1 cellular context compared by ENCODE assay signal in genomic region chr10:87585565-87586514, GRCh38.
TF ChIP-seq lines count a peak whose summit lies in the region.

No MANE protein-coding gene starts in this region.

TF ChIP-seq in HEK293, 187 proteins besides CTCF, POLR2A, EP300 and RAD21 (continued from another document and continues in another):
- TF ChIP-seq, protein P1, sequence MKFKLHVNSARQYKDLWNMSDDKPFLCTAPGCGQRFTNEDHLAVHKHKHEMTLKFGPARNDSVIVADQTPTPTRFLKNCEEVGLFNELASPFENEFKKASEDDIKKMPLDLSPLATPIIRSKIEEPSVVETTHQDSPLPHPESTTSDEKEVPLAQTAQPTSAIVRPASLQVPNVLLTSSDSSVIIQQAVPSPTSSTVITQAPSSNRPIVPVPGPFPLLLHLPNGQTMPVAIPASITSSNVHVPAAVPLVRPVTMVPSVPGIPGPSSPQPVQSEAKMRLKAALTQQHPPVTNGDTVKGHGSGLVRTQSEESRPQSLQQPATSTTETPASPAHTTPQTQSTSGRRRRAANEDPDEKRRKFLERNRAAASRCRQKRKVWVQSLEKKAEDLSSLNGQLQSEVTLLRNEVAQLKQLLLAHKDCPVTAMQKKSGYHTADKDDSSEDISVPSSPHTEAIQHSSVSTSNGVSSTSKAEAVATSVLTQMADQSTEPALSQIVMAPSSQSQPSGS (tag by site-specific recombination; IDR thresholded peaks at IDR 0.05; ENCODE audit: low read depth): peak; percentile 30; the same call in 1 of the 2 replicates
- TF ChIP-seq ZNF133 (tag by site-specific recombination; IDR thresholded peaks at IDR 0.05) (no peak; the same call in 1 of the 2 replicates), ZBTB10 (tag by site-specific recombination; IDR thresholded peaks at IDR 0.05) (no peak), ZNF366 (tag by site-specific recombination; conservative IDR thresholded peaks at IDR 0.05) (peak; percentile 62), ZNF561 (tag by site-specific recombination; IDR thresholded peaks at IDR 0.05; ENCODE audit: borderline replicate concordance) (peak; percentile 99), ZNF777 (tag by site-specific recombination; IDR thresholded peaks at IDR 0.05; ENCODE audit: borderline replicate concordance) (no peak), ZNF621 (tag by site-specific recombination; IDR thresholded peaks at IDR 0.05) (peak; percentile 90; the same call in 1 of the 2 replicates), OVOL3 (tag by site-specific recombination; IDR thresholded peaks at IDR 0.05) (no peak), GLI4 (tag by site-specific recombination; IDR thresholded peaks at IDR 0.05) (no peak), ZNF544 (tag by site-specific recombination; IDR thresholded peaks at IDR 0.05) (peak; percentile 99), ZNF658 (tag by site-specific recombination; IDR thresholded peaks at IDR 0.05) (no peak), ZNF571 (tag by site-specific recombination; IDR thresholded peaks at IDR 0.05) (peak; percentile 99), ZNF791 (tag by site-specific recombination; IDR thresholded peaks at IDR 0.05) (no peak), ZNF266 (tag by site-specific recombination; IDR thresholded peaks at IDR 0.05; ENCODE audit: low read depth) (no peak), ZNF138 (tag by site-specific recombination; IDR thresholded peaks at IDR 0.05; ENCODE audit: borderline replicate concordance) (no peak), KLF9 (tag by site-specific recombination; IDR thresholded peaks at IDR 0.05; ENCODE audit: low read depth) (no peak), ZNF529 (tag by site-specific recombination; IDR thresholded peaks at IDR 0.05; ENCODE audit: insufficient replicate concordance) (peak; percentile 89), PRDM1 (tag by site-specific recombination; IDR thresholded peaks at IDR 0.05) (peak; percentile 91), PRDM2 (tag by site-specific recombination; IDR thresholded peaks at IDR 0.05; ENCODE audit: borderline replicate concordance) (no peak), ZNF140 (tag by site-specific recombination; IDR thresholded peaks at IDR 0.05) (no peak), ZNF214 (tag by site-specific recombination; IDR thresholded peaks at IDR 0.05; ENCODE audit: borderline replicate concordance) (peak; percentile 96; the same call in 1 of the 2 replicates), ZNF112 (tag by site-specific recombination; IDR thresholded peaks at IDR 0.05) (peak; percentile 98), YY1 (tag by site-specific recombination; IDR thresholded peaks at IDR 0.05) (no peak), ZNF639 (tag by site-specific recombination; IDR thresholded peaks at IDR 0.05) (peak; percentile 56; the same call in 1 of the 2 replicates), ZNF404 (tag by site-specific recombination; IDR thresholded peaks at IDR 0.05) (no peak), ZNF585B (tag by site-specific recombination; IDR thresholded peaks at IDR 0.05) (no peak), ZNF155 (tag by site-specific recombination; IDR thresholded peaks at IDR 0.05) (no peak), HOXC10 (CRISPR knock-in tag; IDR thresholded peaks at IDR 0.05) (no peak), EGR2 (tag by site-specific recombination; IDR thresholded peaks at IDR 0.05; ENCODE audit: low read depth) (no peak), ZNF423 (tag by site-specific recombination; IDR thresholded peaks at IDR 0.05) (no peak), ZNF10 (tag by site-specific recombination; IDR thresholded peaks at IDR 0.05) (peak; percentile 81; the same call in 1 of the 2 replicates), ZNF341 (tag by site-specific recombination; IDR thresholded peaks at IDR 0.05; ENCODE audit: low read depth) (no peak), ZNF302 (tag by site-specific recombination; IDR thresholded peaks at IDR 0.05; ENCODE audit: low read depth) (no peak), ZNF274 (IDR thresholded peaks at IDR 0.05; ENCODE audit: low read length) (no peak), ZNF274 (tag by site-specific recombination; IDR thresholded peaks at IDR 0.05; ENCODE audit: borderline replicate concordance) (no peak)
- TF ChIP-seq, protein P2, sequence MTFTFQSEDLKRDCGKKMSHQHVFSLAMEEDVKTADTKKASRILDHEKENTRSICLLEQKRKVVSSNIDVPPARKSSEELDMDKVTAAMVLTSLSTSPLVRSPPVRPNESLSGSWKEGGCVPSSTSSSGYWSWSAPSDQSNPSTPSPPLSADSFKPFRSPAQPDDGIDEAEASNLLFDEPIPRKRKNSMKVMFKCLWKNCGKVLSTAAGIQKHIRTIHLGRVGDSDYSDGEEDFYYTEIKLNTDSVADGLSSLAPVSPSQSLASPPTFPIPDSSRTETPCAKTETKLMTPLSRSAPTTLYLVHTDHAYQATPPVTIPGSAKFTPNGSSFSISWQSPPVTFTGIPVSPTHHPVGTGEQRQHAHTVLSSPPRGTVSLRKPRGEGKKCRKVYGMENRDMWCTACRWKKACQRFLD (tag by site-specific recombination; IDR thresholded peaks at IDR 0.05): no peak
- TF ChIP-seq, protein P3, sequence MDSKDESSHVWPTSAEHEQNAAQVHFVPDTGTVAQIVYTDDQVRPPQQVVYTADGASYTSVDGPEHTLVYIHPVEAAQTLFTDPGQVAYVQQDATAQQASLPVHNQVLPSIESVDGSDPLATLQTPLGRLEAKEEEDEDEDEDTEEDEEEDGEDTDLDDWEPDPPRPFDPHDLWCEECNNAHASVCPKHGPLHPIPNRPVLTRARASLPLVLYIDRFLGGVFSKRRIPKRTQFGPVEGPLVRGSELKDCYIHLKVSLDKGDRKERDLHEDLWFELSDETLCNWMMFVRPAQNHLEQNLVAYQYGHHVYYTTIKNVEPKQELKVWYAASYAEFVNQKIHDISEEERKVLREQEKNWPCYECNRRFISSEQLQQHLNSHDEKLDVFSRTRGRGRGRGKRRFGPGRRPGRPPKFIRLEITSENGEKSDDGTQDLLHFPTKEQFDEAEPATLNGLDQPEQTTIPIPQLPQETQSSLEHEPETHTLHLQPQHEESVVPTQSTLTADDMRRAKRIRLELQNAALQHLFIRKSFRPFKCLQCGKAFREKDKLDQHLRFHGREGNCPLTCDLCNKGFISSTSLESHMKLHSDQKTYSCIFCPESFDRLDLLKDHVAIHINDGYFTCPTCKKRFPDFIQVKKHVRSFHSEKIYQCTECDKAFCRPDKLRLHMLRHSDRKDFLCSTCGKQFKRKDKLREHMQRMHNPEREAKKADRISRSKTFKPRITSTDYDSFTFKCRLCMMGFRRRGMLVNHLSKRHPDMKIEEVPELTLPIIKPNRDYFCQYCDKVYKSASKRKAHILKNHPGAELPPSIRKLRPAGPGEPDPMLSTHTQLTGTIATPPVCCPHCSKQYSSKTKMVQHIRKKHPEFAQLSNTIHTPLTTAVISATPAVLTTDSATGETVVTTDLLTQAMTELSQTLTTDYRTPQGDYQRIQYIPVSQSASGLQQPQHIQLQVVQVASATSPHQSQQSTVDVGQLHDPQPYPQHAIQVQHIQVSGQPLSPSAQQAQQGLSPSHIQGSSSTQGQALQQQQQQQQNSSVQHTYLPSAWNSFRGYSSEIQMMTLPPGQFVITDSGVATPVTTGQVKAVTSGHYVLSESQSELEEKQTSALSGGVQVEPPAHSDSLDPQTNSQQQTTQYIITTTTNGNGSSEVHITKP (tag by site-specific recombination; IDR thresholded peaks at IDR 0.05): no peak; the same call in 1 of the 2 replicates
- TF ChIP-seq, protein P4, sequence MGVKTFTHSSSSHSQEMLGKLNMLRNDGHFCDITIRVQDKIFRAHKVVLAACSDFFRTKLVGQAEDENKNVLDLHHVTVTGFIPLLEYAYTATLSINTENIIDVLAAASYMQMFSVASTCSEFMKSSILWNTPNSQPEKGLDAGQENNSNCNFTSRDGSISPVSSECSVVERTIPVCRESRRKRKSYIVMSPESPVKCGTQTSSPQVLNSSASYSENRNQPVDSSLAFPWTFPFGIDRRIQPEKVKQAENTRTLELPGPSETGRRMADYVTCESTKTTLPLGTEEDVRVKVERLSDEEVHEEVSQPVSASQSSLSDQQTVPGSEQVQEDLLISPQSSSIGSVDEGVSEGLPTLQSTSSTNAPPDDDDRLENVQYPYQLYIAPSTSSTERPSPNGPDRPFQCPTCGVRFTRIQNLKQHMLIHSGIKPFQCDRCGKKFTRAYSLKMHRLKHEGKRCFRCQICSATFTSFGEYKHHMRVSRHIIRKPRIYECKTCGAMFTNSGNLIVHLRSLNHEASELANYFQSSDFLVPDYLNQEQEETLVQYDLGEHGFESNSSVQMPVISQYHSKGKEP (tag by site-specific recombination; IDR thresholded peaks at IDR 0.05): peak; percentile 98
- TF ChIP-seq, protein P5, sequence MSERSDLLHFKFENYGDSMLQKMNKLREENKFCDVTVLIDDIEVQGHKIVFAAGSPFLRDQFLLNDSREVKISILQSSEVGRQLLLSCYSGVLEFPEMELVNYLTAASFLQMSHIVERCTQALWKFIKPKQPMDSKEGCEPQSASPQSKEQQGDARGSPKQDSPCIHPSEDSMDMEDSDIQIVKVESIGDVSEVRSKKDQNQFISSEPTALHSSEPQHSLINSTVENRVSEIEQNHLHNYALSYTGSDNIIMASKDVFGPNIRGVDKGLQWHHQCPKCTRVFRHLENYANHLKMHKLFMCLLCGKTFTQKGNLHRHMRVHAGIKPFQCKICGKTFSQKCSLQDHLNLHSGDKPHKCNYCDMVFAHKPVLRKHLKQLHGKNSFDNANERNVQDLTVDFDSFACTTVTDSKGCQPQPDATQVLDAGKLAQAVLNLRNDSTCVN (tag by site-specific recombination; optimal IDR thresholded peaks at IDR 0.05): no peak
